In the genomic region with DNA sequence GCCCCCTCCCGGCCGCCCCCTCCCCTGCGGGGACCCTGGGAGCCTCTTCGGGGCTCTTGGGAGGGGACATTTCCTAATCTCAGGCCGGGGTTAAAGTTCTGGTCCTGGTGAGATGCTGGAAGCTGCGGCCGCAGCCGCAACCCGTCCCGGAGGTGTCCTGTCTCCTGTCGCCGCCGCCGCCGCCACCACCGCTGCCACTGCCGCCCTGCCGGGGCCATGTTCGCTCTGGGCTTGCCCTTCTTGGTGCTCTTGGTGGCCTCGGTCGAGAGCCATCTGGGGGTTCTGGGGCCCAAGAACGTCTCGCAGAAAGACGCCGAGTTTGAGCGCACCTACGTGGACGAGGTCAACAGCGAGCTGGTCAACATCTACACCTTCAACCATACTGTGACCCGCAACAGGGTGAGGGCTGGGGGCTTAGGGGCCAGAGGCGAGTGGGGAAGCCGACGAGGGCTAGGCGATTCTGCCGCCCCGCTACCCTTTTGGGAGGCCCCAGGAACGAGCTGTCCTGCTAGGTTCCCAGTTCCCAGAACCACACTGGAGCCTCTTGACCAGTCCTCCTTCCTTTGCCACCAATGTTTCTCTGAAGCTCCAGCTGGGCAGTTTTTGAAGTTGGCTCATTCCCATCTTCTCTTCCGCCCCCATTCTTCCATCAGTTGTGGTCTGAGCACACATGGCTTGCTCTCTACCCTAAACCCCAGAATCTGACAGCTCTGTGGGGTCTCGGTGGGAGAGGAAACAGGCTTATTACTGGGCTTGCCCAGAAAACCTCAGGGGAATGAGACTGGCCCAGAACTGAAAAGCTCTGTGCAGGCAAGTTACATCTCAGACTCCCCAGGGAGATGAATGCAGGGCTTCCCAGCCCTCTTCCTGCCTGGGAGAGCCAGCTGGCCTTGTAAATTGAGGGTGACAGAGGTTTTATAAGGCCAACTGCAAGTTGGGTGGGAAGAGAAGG, we compare ENCODE assay signal across 8 cellular contexts. TPM values are rescaled to one million over a fixed set of nuclear protein-coding genes. Genes with fewer than 3 reads are reported as not detected.
A peak's percentile ranks its signal among the peaks of the same experiment; 100 is the strongest.
DNase-seq lines count a peak whose midpoint lies in the region; ATAC-seq and TF ChIP-seq lines count a peak whose summit lies in the region.

No MANE protein-coding gene starts in this region.

- peak overlapping the region; percentile 88 for H2AFZ ChIP-seq in mammary epithelial cell (ENCODE audit: low read depth, low read length)

- peak overlapping the region; percentile 42 for H3K27ac ChIP-seq in mammary epithelial cell (ENCODE audit: insufficient read depth, low read depth, low read length)
- peak overlapping the region; percentile 16 for H3K27ac ChIP-seq in layer of hippocampus (ENCODE audit: low read depth, low read length)

- H3K27me3 Mint-ChIP-seq in T-cell = no peaks in the 10 kb centered on the region

- no TSS peak for BruUV-seq in mammary epithelial cell (replicated peaks; lab: Mats Ljungman, UMichigan)

- POLR2A ChIA-PET in T-cell (lab: Charles Lee) = interaction anchor here (0.6 to 2.8 kb wide), 12 partner anchors 7 to 300 kb away, joined by 3 to 21 read pairs (median 3); partner anchors contain the start of gene PAFAH1B2 (in 1 of the 2)

- TF ChIP-seq CTCF in AG10803 (conservative IDR thresholded peaks at IDR 0.05; ENCODE audit: low read length) (no peak), mammary epithelial cell (conservative IDR thresholded peaks at IDR 0.05 in 1 of 2, IDR thresholded peaks at IDR 0.05 in 1 of 2; ENCODE audit: extremely low read depth in 1 of 2, insufficient read depth in 1 of 2, low read depth in 1 of 2, low read length in 2 of 2) (no peak)

- no peaks in the 10 kb centered on the region for H4K20me1 ChIP-seq in mammary epithelial cell (ENCODE audit: insufficient read depth, low read length)

- H3K4me2 ChIP-seq in mammary epithelial cell (ENCODE audit: insufficient read depth, low read depth, low read length) = peak overlapping the region; percentile 100

- H3K9me3 Mint-ChIP-seq in T-cell = no peaks in the 10 kb centered on the region

- WGBS in mammary epithelial cell (ENCODE audit: low coverage, missing lambda C conversion rate) = 3% methylated on average over 23 of the region's 39 CpGs

- H3K4me1 ChIP-seq in mammary epithelial cell (ENCODE audit: insufficient read depth, low read length) = peaks cover 25% of the 10 kb centered on the region

- in situ Hi-C loops in mammary epithelial cell (cut with MboI; ENCODE audit: low sequenced_read_pairs in 2 of 2) = no loop called here

- peak; percentile 57 for DNase-seq in AG10803 (ENCODE audit: low read depth)
- DNase-seq in T-cell = peak in 30 of 34 experiments; percentile 19 to 62 (median 40)
- DNase-seq in mammary epithelial cell = peak; percentile 17
- DNase-seq in stimulated activated CD4-positive, alpha-beta T cell treated with anti-CD3 and anti-CD28 coated beads, Interleukin-4, amount 100 ng/mL, for 4 hours = peak; percentile 19 to 36
- DNase-seq in NCI-H1694 treated with DMSO at 0.1 percent for 48 hours (lab: John Stamatoyannopoulos, UW) = no peak

- H3K27me3 ChIP-seq in mammary epithelial cell (ENCODE audit: insufficient read depth, low read length) (no peaks in the 10 kb centered on the region), layer of hippocampus (ENCODE audit: control insufficient read depth, insufficient read depth, low read length) (no peaks in the 10 kb centered on the region)

- intact Hi-C loops in mammary epithelial cell (cut with micrococcal nuclease) = loop anchor here (1.0 kb wide), 1 partner anchor 20 kb away; the partner anchor contains the start of gene TAGLN

- no peaks in the 10 kb centered on the region for H3K36me3 ChIP-seq in mammary epithelial cell (ENCODE audit: insufficient read depth, low read length)

- peak overlapping the region; percentile 90 to 96 (median 91) for H3K4me3 Mint-ChIP-seq in T-cell

- CTCF ChIA-PET in T-cell (lab: Charles Lee) (interaction anchor here (0.5 to 3.7 kb wide), 16 partner anchors 29 to 785 kb away, joined by 3 to 38 read pairs (median 5); partner anchors contain the start of genes PCSK7 (in 2 of the 2), APOA5 (in 1 of the 2), PAFAH1B2 (in 1 of the 2) and RNF214 (in 1 of the 2)), mammary epithelial cell (lab: Charles Lee; ENCODE audit: low non-redundant PET) (interaction anchor here (0.6 to 1.0 kb wide), 2 partner anchors 43 to 344 kb away, joined by 5 to 11 read pairs; no protein-coding TSS in a partner anchor)

- peaks cover 9% of the 10 kb centered on the region for H3K36me3 Mint-ChIP-seq in T-cell

- H3K9ac ChIP-seq in mammary epithelial cell (ENCODE audit: insufficient read depth, low read length) = peak overlapping the region; percentile 52

- H3K79me2 ChIP-seq in mammary epithelial cell (ENCODE audit: insufficient read depth, low read length) = no peaks in the 10 kb centered on the region

- no peaks in the 10 kb centered on the region for H3K9me3 ChIP-seq in mammary epithelial cell (replicated peaks; ENCODE audit: insufficient read depth, low read length)

- peaks cover 29 to 32% (median 29%) of the 10 kb centered on the region in 3 donors for H3K4me1 Mint-ChIP-seq in T-cell

- ATAC-seq in GM19023 (IDR thresholded peaks at IDR 0.05; ENCODE audit: unreplicated experiment) (peak; percentile 42), HG03280 (IDR thresholded peaks at IDR 0.05; ENCODE audit: unreplicated experiment) (peak; percentile 27), T-cell (replicated peaks in 1 of 4) (peak; percentile 46 to 68 (median 62))

- H3K4me3 ChIP-seq in AG10803 (ENCODE audit: low read length) (peak overlapping the region; percentile 86), mammary epithelial cell (replicated peaks in 1 of 3; ENCODE audit: insufficient read depth in 1 of 3, low read depth in 2 of 3, low read length in 3 of 3) (peak overlapping the region; percentile 74 to 80 (median 74))

- peak overlapping the region; percentile 88 to 91 for H3K27ac Mint-ChIP-seq in T-cell

- dilution Hi-C loops in mammary epithelial cell (cut with HindIII; ENCODE audit: low sequenced_read_pairs) = no loop called here

RNA-seq across cellular contexts. Expression of gene SIDT2, which starts 0.8 kb away (rescaled TPM):
- total RNA-seq in T-cell (100 to 1,000 TPM in 2 of 5 donors, 10 to 100 TPM in 3; 46.3 to 110 (median 59.5) TPM), mammary epithelial cell (10 to 100 TPM; 17.2 to 30.6 TPM)
- polyA plus RNA-seq in mammary epithelial cell = 16.2 TPM
- polyA minus RNA-seq in mammary epithelial cell = 95.0 TPM

RNA-seq across cellular contexts. Expression of gene TAGLN, which starts 19.8 kb away (rescaled TPM):
- total RNA-seq in T-cell (10 to 100 TPM in 4 of 5 donors, 1 to 10 TPM in 1; 8.5 to 19.7 (median 13.4) TPM), mammary epithelial cell (1,000 to 10,000 TPM in 1 of 2 donors, 100 to 1,000 TPM in 1; 171 to 3,470 TPM)
- polyA plus RNA-seq in mammary epithelial cell = 55.9 TPM
- polyA minus RNA-seq in mammary epithelial cell = 8.0 TPM

RNA-seq across cellular contexts. Expression of gene PAFAH1B2, which starts 35.2 kb away (rescaled TPM):
- total RNA-seq in T-cell = 10 to 100 TPM; 44.1 to 55.9 (median 55.6) TPM
- 100 to 1,000 TPM; 129 to 177 TPM for total RNA-seq in mammary epithelial cell
- polyA plus RNA-seq in mammary epithelial cell = 75.2 TPM
- polyA minus RNA-seq in mammary epithelial cell = 222 TPM

RNA-seq across cellular contexts. Expression of gene PCSK7, which starts 52.5 kb away (rescaled TPM):
- total RNA-seq in T-cell = 100 to 1,000 TPM; 300 to 368 (median 336) TPM
- 10 to 100 TPM; 48.8 to 80.9 TPM for total RNA-seq in mammary epithelial cell
- polyA plus RNA-seq in mammary epithelial cell = 39.1 TPM
- 37.9 TPM for polyA minus RNA-seq in mammary epithelial cell

RNA-seq across cellular contexts. Expression of gene RNF214, which starts 53.1 kb away (rescaled TPM):
- total RNA-seq in T-cell (10 to 100 TPM; 21.6 to 31.7 (median 30.5) TPM), mammary epithelial cell (10 to 100 TPM; 10.3 to 22.4 TPM)
- polyA plus RNA-seq in mammary epithelial cell = 8.5 TPM
- polyA minus RNA-seq in mammary epithelial cell = 34.6 TPM

Comparison
In these comparisons a context has a peak if more than half of its experiments do, and no peak if none do; other contexts are left out.
1. RNA of gene TAGLN, which starts 19.8 kb away (total RNA-seq): 171 to 3,470 TPM in mammary epithelial cell; 8.5 to 19.7 TPM in T-cell; every median in the first group is over 4 times any median in the second.
2. Peak in every context shown above with its lines, with median percentiles within 50 percentile points of each other: ATAC-seq.